Comparison of ENCODE assay signal across 26 cellular contexts in genomic region chr15:71042356-71042922, GRCh38.
A peak's percentile ranks its signal among the peaks of the same experiment; 100 is the strongest.
DNase-seq lines count a peak whose midpoint lies in the region; ATAC-seq, FAIRE-seq and TF ChIP-seq lines count a peak whose summit lies in the region.
"Had no signal": no experiment of that assay in that cellular context is flagged by ENCODE, and none has a peak within 500 bp of the region (broad histone marks: within the 10 kb centered on the region; RNA-seq: fewer than 3 reads in every experiment).

No MANE protein-coding gene starts in this region.

- WGBS in mammary epithelial cell (ENCODE audit: low coverage, missing lambda C conversion rate), result 94% methylated on average over 3 of the region's 3 CpGs

- TF ChIP-seq POLR2A in GM12892 (IDR thresholded peaks at IDR 0.05; ENCODE audit: low read depth, low read length), result no peak

- in situ Hi-C loops in mammary epithelial cell (cut with MboI; ENCODE audit: low sequenced_read_pairs in 2 of 2), result no loop called here

- BruUV-seq in mammary epithelial cell (replicated peaks; lab: Mats Ljungman, UMichigan) (no TSS peak), MCF 10A (replicated peaks; lab: Mats Ljungman, UMichigan) (no TSS peak)

- H3K36me3 Mint-ChIP-seq in MCF 10A (ENCODE audit: insufficient read depth, unreplicated experiment) (no peaks in the 10 kb centered on the region), astrocyte (ENCODE audit: low read depth, unreplicated experiment) (peaks cover 2% of the 10 kb centered on the region)
- H3K36me3 Mint-ChIP-seq: CD8-positive, alpha-beta T cell; IgD-negative memory B cell had no signal

- POLR2A ChIA-PET in MCF 10A (lab: Yijun Ruan, JAX), result interaction anchor here (1.5 kb wide), 1 partner anchor 30 kb away, joined by 5 read pairs; no protein-coding TSS in a partner anchor

- H3K79me2 ChIP-seq in mammary epithelial cell (ENCODE audit: insufficient read depth, low read length), result no peaks in the 10 kb centered on the region
- no peaks in the 10 kb centered on the region for H3K79me2 ChIP-seq in astrocyte (ENCODE audit: insufficient read depth, low read length)

- no peak overlapping the region for H3K27ac Mint-ChIP-seq in MCF 10A (ENCODE audit: low read depth, unreplicated experiment)
- peak overlapping the region; percentile 20 for H3K27ac Mint-ChIP-seq in astrocyte (ENCODE audit: unreplicated experiment)
- H3K27ac Mint-ChIP-seq: CD8-positive, alpha-beta T cell; IgD-negative memory B cell had no signal

- dilution Hi-C loops in mammary epithelial cell (cut with HindIII; ENCODE audit: low sequenced_read_pairs), result no loop called here

- peak overlapping the region; percentile 43 for H2AFZ ChIP-seq in mammary epithelial cell (ENCODE audit: low read depth, low read length)
- no peak overlapping the region for H2AFZ ChIP-seq in astrocyte (ENCODE audit: low read depth, low read length)
- H2AFZ ChIP-seq: PC-9 had no signal

- H3K9ac ChIP-seq in mammary epithelial cell (ENCODE audit: insufficient read depth, low read length) (peak overlapping the region; percentile 43), astrocyte (ENCODE audit: low read length) (no peak overlapping the region)

- H3K4me3 Mint-ChIP-seq in MCF 10A (ENCODE audit: unreplicated experiment), result no peak overlapping the region
- no peak overlapping the region for H3K4me3 Mint-ChIP-seq in astrocyte (ENCODE audit: unreplicated experiment)
- H3K4me3 Mint-ChIP-seq: CD8-positive, alpha-beta T cell; IgD-negative memory B cell had no signal

- CTCF ChIA-PET in mammary epithelial cell (lab: Charles Lee; ENCODE audit: low non-redundant PET) (interaction anchor here (0.6 kb wide), 1 partner anchor 30 kb away, joined by 9 read pairs; no protein-coding TSS in a partner anchor), MCF 10A (lab: Yijun Ruan, JAX) (interaction anchor here (1.3 kb wide), 1 partner anchor 61 kb away, joined by 4 read pairs; no protein-coding TSS in a partner anchor)

- no peak for ATAC-seq in HG02798 (IDR thresholded peaks at IDR 0.05; ENCODE audit: poor library complexity, unreplicated experiment)
- no peak for ATAC-seq in GM18520 (IDR thresholded peaks at IDR 0.05; ENCODE audit: unreplicated experiment)
- ATAC-seq: CD8-positive, alpha-beta T cell had no signal

- H3K4me2 ChIP-seq in mammary epithelial cell (ENCODE audit: insufficient read depth, low read depth, low read length), result no peak overlapping the region
- no peak overlapping the region for H3K4me2 ChIP-seq in astrocyte (ENCODE audit: low read length)
- H3K4me2 ChIP-seq: PC-9 had no signal

- H3K36me3 ChIP-seq in mammary epithelial cell (ENCODE audit: insufficient read depth, low read length) (no peaks in the 10 kb centered on the region), astrocyte (ENCODE audit: insufficient read depth, low read length) (no peaks in the 10 kb centered on the region)

- H3K4me3 ChIP-seq in mammary epithelial cell (replicated peaks in 1 of 3; ENCODE audit: insufficient read depth in 1 of 3, low read depth in 2 of 3, low read length in 3 of 3) (no peak overlapping the region), astrocyte (ENCODE audit: insufficient read depth, low read depth, low read length) (no peak overlapping the region), fibroblast of the aortic adventitia (ENCODE audit: low read depth, low read length) (no peak overlapping the region)
- H3K4me3 ChIP-seq: PC-9 had no signal

- no peak for DNase-seq in mammary epithelial cell
- DNase-seq in MCF 10A (ENCODE audit: unreplicated experiment), result no peak
- peak; percentile 22 for DNase-seq in astrocyte (ENCODE audit: low read depth)
- DNase-seq in fibroblast of the aortic adventitia (ENCODE audit: low read depth), result peak; percentile 26
- DNase-seq in GM12892 (ENCODE audit: insufficient read length), result no peak
- no peak for DNase-seq in effector CD8-positive, alpha-beta T cell (lab: John Stamatoyannopoulos, UW)
- DNase-seq: AML-193; C1 segment of cervical spinal cord; CD8-positive, alpha-beta T cell; DMS153; GDM1; H7; MV-4-11; NCI-H1105 treated with DMSO at 0.1 percent for 48 hours; NCI-H2029 treated with DMSO at 0.1 percent for 48 hours; NCI-H226; NCI-H510A treated with DMSO at 0.1 percent for 48 hours; NCI-H748 treated with DMSO at 0.1 percent for 48 hours; PC-9; RPMI8226; SIG-M5 had no signal

- H3K9me3 Mint-ChIP-seq in MCF 10A (ENCODE audit: unreplicated experiment) (peaks cover 5% of the 10 kb centered on the region), astrocyte (ENCODE audit: unreplicated experiment) (peaks cover 2% of the 10 kb centered on the region)
- H3K9me3 Mint-ChIP-seq: CD8-positive, alpha-beta T cell had no signal

- TF ChIP-seq CTCF in mammary epithelial cell (conservative IDR thresholded peaks at IDR 0.05 in 1 of 2, IDR thresholded peaks at IDR 0.05 in 1 of 2; ENCODE audit: extremely low read depth in 1 of 2, insufficient read depth in 1 of 2, low read depth in 1 of 2, low read length in 2 of 2) (no peak), MCF 10A (IDR thresholded peaks at IDR 0.05; ENCODE audit: unreplicated experiment) (no peak), astrocyte (IDR thresholded peaks at IDR 0.05; ENCODE audit: insufficient read depth, low read depth, low read length) (no peak), fibroblast of the aortic adventitia (IDR thresholded peaks at IDR 0.05; ENCODE audit: insufficient read depth, low read length) (no peak)

- intact Hi-C loops in mammary epithelial cell (cut with micrococcal nuclease), result loop anchor here (2.0 kb wide), 4 partner anchors 32 to 402 kb away; no protein-coding TSS in a partner anchor
- intact Hi-C loops in MCF 10A (cut with micrococcal nuclease), result no loop called here

- H3K9me3 ChIP-seq in mammary epithelial cell (replicated peaks; ENCODE audit: insufficient read depth, low read length) (no peaks in the 10 kb centered on the region), astrocyte (ENCODE audit: insufficient read depth, low read depth, low read length) (no peaks in the 10 kb centered on the region)

- H3K4me1 ChIP-seq in mammary epithelial cell (ENCODE audit: insufficient read depth, low read length) (peaks cover 27% of the 10 kb centered on the region), astrocyte (ENCODE audit: insufficient read depth, low read length) (peaks cover 17% of the 10 kb centered on the region)

- H4K20me1 ChIP-seq in mammary epithelial cell (ENCODE audit: insufficient read depth, low read length), result no peaks in the 10 kb centered on the region
- H4K20me1 ChIP-seq in astrocyte (ENCODE audit: insufficient read depth, low read length), result no peaks in the 10 kb centered on the region

- FAIRE-seq in astrocyte (lab: Jason Lieb, UNC) (peak; percentile 66), GM12892 (lab: Jason Lieb, UNC) (no peak)
- FAIRE-seq: HTR-8/SVneo had no signal

- H3K27me3 Mint-ChIP-seq in MCF 10A (ENCODE audit: insufficient read depth, unreplicated experiment), result no peaks in the 10 kb centered on the region
- no peaks in the 10 kb centered on the region for H3K27me3 Mint-ChIP-seq in astrocyte (ENCODE audit: low read depth, unreplicated experiment)

- H3K4me1 Mint-ChIP-seq in MCF 10A (ENCODE audit: insufficient read depth, unreplicated experiment) (peaks cover 11% of the 10 kb centered on the region), astrocyte (ENCODE audit: low read depth, unreplicated experiment) (peaks cover 19% of the 10 kb centered on the region)
- H3K4me1 Mint-ChIP-seq: IgD-negative memory B cell had no signal

- H3K27me3 ChIP-seq in mammary epithelial cell (ENCODE audit: insufficient read depth, low read length) (no peaks in the 10 kb centered on the region), astrocyte (ENCODE audit: insufficient read depth, low read length) (no peaks in the 10 kb centered on the region)

- H3K27ac ChIP-seq in mammary epithelial cell (ENCODE audit: insufficient read depth, low read depth, low read length), result peak overlapping the region; percentile 89
- H3K27ac ChIP-seq in astrocyte (ENCODE audit: low read depth, low read length), result peak overlapping the region; percentile 76
- H3K27ac ChIP-seq: 22Rv1, PC-9 had no signal

Comparison
In these comparisons a context has a peak if more than half of its experiments do, and no peak if none do; other contexts are left out.
1. DNase-seq: peak in astrocyte (single experiment) and fibroblast of the aortic adventitia (single experiment); none in mammary epithelial cell (single experiment), MCF 10A (single experiment), GM12892 (single experiment) and effector CD8-positive, alpha-beta T cell (single experiment).